ENCODE assay signal across 8 cellular contexts in the genomic region with DNA sequence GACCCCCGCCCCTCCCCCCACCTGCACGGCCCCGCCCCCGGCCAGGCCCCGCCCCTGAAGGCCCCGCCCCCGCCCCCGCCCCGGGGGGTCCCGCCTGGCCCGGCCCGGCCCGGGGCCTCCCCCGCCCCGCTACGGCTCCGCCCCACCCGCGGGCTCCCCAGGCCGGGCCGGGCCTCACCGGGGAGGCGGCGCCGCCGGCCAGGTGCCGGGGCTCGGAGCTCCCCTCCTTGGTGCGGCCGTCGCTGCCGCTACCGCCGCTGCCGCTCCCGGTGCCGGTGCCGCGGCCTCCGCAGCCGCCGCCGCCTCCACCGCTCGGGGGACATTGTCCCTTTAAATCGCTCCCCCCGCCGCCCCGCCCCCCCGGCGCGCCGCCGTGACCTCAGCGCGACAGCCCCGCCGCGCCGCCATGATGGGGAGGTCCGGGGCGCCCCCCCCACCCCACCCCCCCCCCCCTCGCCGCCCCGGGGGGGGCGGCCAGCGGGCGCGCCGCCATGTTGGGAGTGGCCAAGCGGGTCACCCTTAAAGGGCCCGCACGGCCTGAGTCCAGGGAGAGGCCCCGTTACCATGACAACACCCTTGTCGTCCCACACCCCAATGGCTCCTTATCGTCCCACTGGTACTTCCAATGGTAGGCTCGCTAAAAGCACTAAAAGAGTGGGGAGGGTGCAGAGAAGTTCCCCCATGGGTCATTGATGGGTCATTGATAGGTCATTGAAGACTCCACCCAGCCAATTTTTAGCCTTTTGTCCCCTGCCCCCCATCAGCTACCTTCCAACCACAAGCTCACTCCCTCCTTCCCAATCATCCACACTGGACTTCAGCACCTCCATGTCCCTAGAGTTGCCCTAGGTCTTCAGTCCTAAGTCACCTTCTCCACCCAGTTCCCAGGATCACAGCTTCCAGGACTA. TPM values are rescaled to one million over a fixed set of nuclear protein-coding genes. Genes with fewer than 3 reads are reported as not detected.
DNase-seq lines count a peak whose midpoint lies in the region; ATAC-seq and TF ChIP-seq lines count a peak whose summit lies in the region.

A gene with protein sequence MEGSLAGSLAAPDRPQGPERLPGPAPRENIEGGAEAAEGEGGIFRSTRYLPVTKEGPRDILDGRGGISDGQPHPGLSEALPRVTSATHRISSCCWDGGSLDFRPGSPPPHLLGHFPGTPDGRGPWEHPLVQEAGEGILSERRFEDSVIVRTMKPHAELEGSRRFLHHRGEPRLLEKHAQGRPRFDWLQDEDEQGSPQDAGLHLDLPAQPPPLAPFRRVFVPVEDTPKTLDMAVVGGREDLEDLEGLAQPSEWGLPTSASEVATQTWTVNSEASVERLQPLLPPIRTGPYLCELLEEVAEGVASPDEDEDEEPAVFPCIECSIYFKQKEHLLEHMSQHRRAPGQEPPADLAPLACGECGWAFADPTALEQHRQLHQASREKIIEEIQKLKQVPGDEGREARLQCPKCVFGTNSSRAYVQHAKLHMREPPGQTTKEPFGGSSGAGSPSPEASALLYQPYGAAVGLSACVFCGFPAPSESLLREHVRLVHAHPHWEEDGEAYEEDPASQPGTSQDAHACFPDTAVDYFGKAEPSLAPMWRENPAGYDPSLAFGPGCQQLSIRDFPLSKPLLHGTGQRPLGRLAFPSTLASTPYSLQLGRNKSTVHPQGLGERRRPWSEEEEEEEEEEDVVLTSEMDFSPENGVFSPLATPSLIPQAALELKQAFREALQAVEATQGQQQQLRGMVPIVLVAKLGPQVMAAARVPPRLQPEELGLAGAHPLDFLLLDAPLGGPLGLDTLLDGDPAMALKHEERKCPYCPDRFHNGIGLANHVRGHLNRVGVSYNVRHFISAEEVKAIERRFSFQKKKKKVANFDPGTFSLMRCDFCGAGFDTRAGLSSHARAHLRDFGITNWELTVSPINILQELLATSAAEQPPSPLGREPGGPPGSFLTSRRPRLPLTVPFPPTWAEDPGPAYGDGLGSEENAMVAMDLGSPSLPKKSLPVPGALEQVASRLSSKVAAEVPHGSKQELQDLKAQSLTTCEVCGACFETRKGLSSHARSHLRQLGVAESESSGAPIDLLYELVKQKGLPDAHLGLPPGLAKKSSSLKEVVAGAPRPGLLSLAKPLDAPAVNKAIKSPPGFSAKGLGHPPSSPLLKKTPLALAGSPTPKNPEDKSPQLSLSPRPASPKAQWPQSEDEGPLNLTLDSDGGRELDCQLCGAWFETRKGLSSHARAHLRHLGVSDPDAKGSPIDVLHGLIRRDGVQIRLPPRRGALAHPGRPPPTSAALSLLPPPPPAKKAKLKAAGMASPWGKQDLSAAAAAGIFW (N-terminal part only) (minus strand): TSS at position 337 of the 908 bp plus-strand sequence. CDS start 1,649 bp downstream, outside the sequence.

- no peaks in the 10 kb centered on the region; the same call in 1 of the 2 replicates for H3K27me3 ChIP-seq in MG63

- peak within 1 kb of the TSS in 20 of 21 experiments; percentile 35 to 87 (median 72) for H3K27ac ChIP-seq in skin epidermis

- in situ Hi-C loops in T47D (cut with HindIII; ENCODE audit: low pct_unique_long_range_greater_than_20kb, low sequenced_read_pairs): no loop called here

- peak; percentile 95 for DNase-seq in AG08395 (ENCODE audit: low spot score)
- DNase-seq in MG63: peak; percentile 85
- peak; percentile 76 to 84 for DNase-seq in T47D (ENCODE audit: low read depth in 1 of 2, low spot score in 1 of 2)
- DNase-seq in iPS-NIHi11 (ENCODE audit: low spot score): peak; percentile 92

- no peak for TF ChIP-seq CTCF in WI38 (IDR thresholded peaks at IDR 0.05; ENCODE audit: low read depth, low read length)

- no peaks in the 10 kb centered on the region for H3K36me3 ChIP-seq in MG63

- H3K4me3 ChIP-seq in MG63: peak within 1 kb of the TSS; percentile 38
- H3K4me3 ChIP-seq in WI38 (ENCODE audit: low read depth, low read length): peak within 1 kb of the TSS; percentile 73
- H3K4me3 ChIP-seq in skin epidermis: peak within 1 kb of the TSS; percentile 43 to 60 (median 50)

- ATAC-seq in GM18868 (IDR thresholded peaks at IDR 0.05; ENCODE audit: unreplicated experiment) (peak; percentile 53), GM18909 (IDR thresholded peaks at IDR 0.05; ENCODE audit: poor library complexity, unreplicated experiment) (no peak)

- H3K9me3 ChIP-seq in MG63: no peaks in the 10 kb centered on the region

RNA-seq across cellular contexts. Expression of the gene that starts here (rescaled TPM):
- total RNA-seq in MG63 (2014; rRNA removed; shearing (Covaris generic); ENCODE audit: low replicate concordance): 18.0 and 24.3 TPM in 2 replicates
